Comparison of ENCODE assay signal across 8 cellular contexts in genomic region chr19:39400997-39401548, GRCh38. TPM values are rescaled to one million over a fixed set of nuclear protein-coding genes. Genes with fewer than 3 reads are reported as not detected.
DNase-seq lines count a peak whose midpoint lies in the region; TF ChIP-seq lines count a peak whose summit lies in the region.

No MANE protein-coding gene starts in this region.

- BruUV-seq in Caco-2 (replicated peaks; lab: Mats Ljungman, UMichigan): TSS peak; percentile 40

- CTCF ChIA-PET in Caco-2 (lab: Charles Lee): interaction anchor here (0.8 to 1.2 kb wide), 4 partner anchors 11 to 18 kb away, joined by 3 to 16 read pairs (median 4); partner anchors contain the start of gene PLEKHG2

- no peak overlapping the region; the same call in 1 of the 2 replicates for H3K9ac ChIP-seq in KMS-11

- H3K4me3 ChIP-seq in Caco-2 (ENCODE audit: low read depth, low read length): no peak overlapping the region
- no peak overlapping the region for H3K4me3 ChIP-seq in KMS-11 (IDR thresholded peaks at IDR 0.05; ENCODE audit: insufficient read depth, low read depth, low read length)
- peak overlapping the region; percentile 73 for H3K4me3 ChIP-seq in coronary artery
- H3K4me3 ChIP-seq in osteoblast (ENCODE audit: insufficient read depth, low read length): no peak overlapping the region

- peak overlapping the region; percentile 84 for H3K27ac Mint-ChIP-seq in Caco-2 (ENCODE audit: unreplicated experiment)

- no peaks in the 10 kb centered on the region for H3K36me3 ChIP-seq in Caco-2 (ENCODE audit: control insufficient read depth, insufficient read depth, low read length)
- H3K36me3 ChIP-seq in KMS-11 (ENCODE audit: insufficient read depth): no peaks in the 10 kb centered on the region
- peaks cover 6% of the 10 kb centered on the region for H3K36me3 ChIP-seq in osteoblast (ENCODE audit: insufficient read depth, low read length)

- H3K4me2 ChIP-seq in KMS-11 (no peak overlapping the region; the same call in 1 of the 2 replicates), osteoblast (ENCODE audit: insufficient read depth, low read length) (peak overlapping the region; percentile 83)

- H3K36me3 Mint-ChIP-seq in Caco-2 (ENCODE audit: insufficient read depth, unreplicated experiment): peaks cover 54% of the 10 kb centered on the region

- H3K4me1 ChIP-seq in Caco-2 (peaks cover 59% of the 10 kb centered on the region), KMS-11 (ENCODE audit: low read depth, poor library complexity, severe bottlenecking) (peaks cover 89% of the 10 kb centered on the region), osteoblast (ENCODE audit: insufficient read depth, low read length) (peaks cover 43% of the 10 kb centered on the region)

- no peaks in the 10 kb centered on the region for H3K9me3 Mint-ChIP-seq in Caco-2 (ENCODE audit: unreplicated experiment)

- TF ChIP-seq CTCF in Caco-2 (IDR thresholded peaks at IDR 0.05; ENCODE audit: insufficient read depth in 1 of 2, low read depth in 1 of 2, low read length in 1 of 2, severe bottlenecking in 1 of 2, unreplicated experiment in 1 of 2): no peak
- TF ChIP-seq CTCF in KMS-11 (conservative IDR thresholded peaks at IDR 0.05; ENCODE audit: low read depth, low read length): no peak
- TF ChIP-seq CTCF in coronary artery (IDR thresholded peaks at IDR 0.05): no peak
- TF ChIP-seq CTCF in osteoblast (IDR thresholded peaks at IDR 0.05; ENCODE audit: extremely low read depth, low read depth, low read length): no peak
- no peak for TF ChIP-seq CTCF in GM20000 (IDR thresholded peaks at IDR 0.05; ENCODE audit: extremely low read depth, missing control alignments)

- H3K79me2 ChIP-seq in KMS-11 (ENCODE audit: insufficient read depth, low read depth) (no peaks in the 10 kb centered on the region), osteoblast (ENCODE audit: insufficient read depth, low read length) (peaks cover 4% of the 10 kb centered on the region)

- H2AFZ ChIP-seq in KMS-11 (ENCODE audit: low read depth) (no peak overlapping the region; the same call in 1 of the 2 replicates), osteoblast (ENCODE audit: low read length) (no peak overlapping the region)

- H3K27me3 Mint-ChIP-seq in Caco-2 (ENCODE audit: insufficient read depth, unreplicated experiment): no peaks in the 10 kb centered on the region

- H3K9me3 ChIP-seq in Caco-2: no peaks in the 10 kb centered on the region
- no peaks in the 10 kb centered on the region for H3K9me3 ChIP-seq in osteoblast (ENCODE audit: low read depth, low read length)

- DNase-seq in Caco-2: no peak
- DNase-seq in coronary artery (ENCODE audit: low spot score): peak; percentile 72
- DNase-seq in osteoblast (ENCODE audit: insufficient read length, low spot score, missing footprints): no peak
- no peak for DNase-seq in GM20000 (ENCODE audit: low spot score)
- no peak for DNase-seq in caudate nucleus (lab: John Stamatoyannopoulos, UW)
- no peak for DNase-seq in NCI-H69 (lab: John Stamatoyannopoulos, UW)
- no peak for DNase-seq in NOMO-1 treated with dmso at 0.1 percent for 144 hours (lab: John Stamatoyannopoulos, UW; ENCODE audit: unreplicated experiment)

- H3K4me3 Mint-ChIP-seq in Caco-2 (ENCODE audit: unreplicated experiment): peak overlapping the region; percentile 91

- H4K20me1 ChIP-seq in KMS-11 (ENCODE audit: insufficient read depth): no peaks in the 10 kb centered on the region
- no peaks in the 10 kb centered on the region for H4K20me1 ChIP-seq in osteoblast (ENCODE audit: insufficient read depth, low read length)

- intact Hi-C loops in Caco-2 (cut with micrococcal nuclease; ENCODE audit: unreplicated experiment): no loop called here

- H3K27ac ChIP-seq in KMS-11: peak overlapping the region; percentile 95
- H3K27ac ChIP-seq in coronary artery: peak overlapping the region; percentile 99 to 100
- peak overlapping the region; percentile 96 for H3K27ac ChIP-seq in osteoblast (ENCODE audit: low read depth, low read length)
- no peak overlapping the region for H3K27ac ChIP-seq in caudate nucleus (ENCODE audit: low read depth, low read length)

- H3K4me1 Mint-ChIP-seq in Caco-2 (ENCODE audit: low read depth, unreplicated experiment): peaks cover 36% of the 10 kb centered on the region

- POLR2A ChIA-PET in Caco-2 (lab: Charles Lee): interaction anchor here (0.5 to 2.8 kb wide), 7 partner anchors 8 to 63 kb away, joined by 3 to 33 read pairs (median 7); partner anchors contain the start of genes MED29, PAF1, RPS16 and SAMD4B

- H3K27me3 ChIP-seq in Caco-2 (replicated peaks; ENCODE audit: control insufficient read depth, insufficient read depth, low read length): no peaks in the 10 kb centered on the region
- no peaks in the 10 kb centered on the region for H3K27me3 ChIP-seq in KMS-11 (ENCODE audit: insufficient read depth, low read depth)
- H3K27me3 ChIP-seq in osteoblast (ENCODE audit: insufficient read depth, low read length): no peaks in the 10 kb centered on the region

RNA-seq across cellular contexts. Expression of gene ZFP36, which starts 5.6 kb away (rescaled TPM):
- total RNA-seq in Caco-2 (2022): 25.8 and 29.7 TPM in 2 replicates
- 6.2 and 6.5 TPM in 2 replicates for total RNA-seq in osteoblast

RNA-seq across cellular contexts. Expression of gene MED29, which starts 9.9 kb away (rescaled TPM):
- total RNA-seq in Caco-2 (2022) (50.3 and 50.8 TPM in 2 replicates), osteoblast (19.9 and 23.0 TPM in 2 replicates)

RNA-seq across cellular contexts. Expression of gene PAF1, which starts 10.2 kb away (rescaled TPM):
- total RNA-seq in Caco-2 (2022) (57.9 and 59.0 TPM in 2 replicates), osteoblast (29.3 and 29.8 TPM in 2 replicates)

RNA-seq across cellular contexts. Expression of gene PLEKHG2, which starts 11.4 kb away (rescaled TPM):
- total RNA-seq in Caco-2 (2022) (49.8 and 64.1 TPM in 2 replicates), osteoblast (21.4 and 21.5 TPM in 2 replicates)

RNA-seq across cellular contexts. Expression of gene RPS16, which starts 34.7 kb away (rescaled TPM):
- total RNA-seq in Caco-2 (2022) (2,801 and 3,019 TPM in 2 replicates), osteoblast (44.9 and 56.0 TPM in 2 replicates)
